In the genomic region with DNA sequence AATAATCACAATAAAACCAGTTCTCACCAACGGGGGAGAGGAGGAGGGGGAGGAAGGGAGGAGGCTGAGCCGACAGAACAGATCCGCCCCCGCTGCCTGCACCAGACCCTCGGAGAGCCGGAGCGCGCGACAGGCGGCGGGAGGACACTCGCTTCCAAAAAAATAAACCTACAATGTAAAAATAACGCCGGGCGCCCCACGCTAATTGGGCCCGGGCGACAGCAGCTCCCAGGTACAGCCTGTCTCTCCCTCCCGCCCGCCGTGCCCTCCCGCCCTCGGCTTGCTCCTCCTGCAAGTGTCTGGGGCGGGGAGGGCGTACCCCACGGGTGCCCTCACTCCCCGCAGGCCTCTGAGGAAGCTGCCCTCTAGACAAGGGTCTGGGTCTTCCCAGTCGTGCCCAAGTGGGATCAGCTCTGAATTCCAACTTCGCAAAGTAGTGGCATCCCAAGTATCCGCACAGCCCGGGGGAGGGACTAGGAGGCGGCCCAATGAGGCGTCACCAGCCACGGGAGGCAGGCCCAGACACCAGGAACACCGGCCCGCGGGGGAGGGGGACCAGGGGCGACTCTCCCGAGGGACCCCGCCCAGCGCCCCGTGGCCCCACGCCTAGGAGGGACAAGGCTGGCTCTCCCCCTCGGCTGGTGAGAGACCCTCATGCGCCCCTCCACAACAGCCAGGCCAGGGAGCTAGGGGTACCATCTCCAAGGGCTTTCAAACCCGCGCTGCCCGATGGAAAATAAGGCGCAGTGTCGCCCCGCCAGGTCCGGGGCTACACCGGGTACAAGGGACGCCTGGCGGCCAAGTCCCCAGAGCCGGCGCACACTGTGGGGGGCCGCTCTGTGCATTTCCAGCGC, we compare ENCODE assay signal across 8 cellular contexts. TPM values are rescaled to one million over a fixed set of nuclear protein-coding genes. Genes with fewer than 3 reads are reported as not detected.
DNase-seq lines count a peak whose midpoint lies in the region; ATAC-seq and FAIRE-seq lines count a peak whose summit lies in the region.

No MANE protein-coding gene starts in this region.

- intact Hi-C loops in activated naive CD4-positive, alpha-beta T cell treated with anti-CD3 and anti-CD28 coated beads for 36 hours (cut with micrococcal nuclease), result loop anchor here (2.0 to 10.0 kb wide), 7 partner anchors 100 to 854 kb away; partner anchors contain the start of gene ATP6V0A2

- CTCF ChIA-PET in activated naive CD4-positive, alpha-beta T cell treated with anti-CD3 and anti-CD28 coated beads for 36 hours (lab: Charles Lee), result interaction anchor here (0.5 to 1.3 kb wide), 3 partner anchors 11 to 195 kb away, joined by 3 to 4 read pairs (median 3); no protein-coding TSS in a partner anchor

- FAIRE-seq in frontal cortex (lab: Jason Lieb, UNC), result no peak

- H3K4me3 ChIP-seq in neuron (ENCODE audit: low read length), result peak overlapping the region; percentile 81

- no peaks in the 10 kb centered on the region for H3K36me3 ChIP-seq in neuron (ENCODE audit: insufficient read depth, low read length)

- peaks cover 8% of the 10 kb centered on the region for H3K27me3 ChIP-seq in neuron (ENCODE audit: insufficient read depth, low read length)

- H3K4me3 Mint-ChIP-seq in activated naive CD4-positive, alpha-beta T cell treated with anti-CD3 and anti-CD28 coated beads for 36 hours, result peak overlapping the region; percentile 91

- H3K27ac Mint-ChIP-seq in activated naive CD4-positive, alpha-beta T cell treated with anti-CD3 and anti-CD28 coated beads for 36 hours, result peak overlapping the region; percentile 83

- peak overlapping the region; percentile 69 for H3K27ac ChIP-seq in temporal lobe (ENCODE audit: low read depth, low read length)

- H3K9me3 Mint-ChIP-seq in activated naive CD4-positive, alpha-beta T cell treated with anti-CD3 and anti-CD28 coated beads for 36 hours, result no peaks in the 10 kb centered on the region

- DNase-seq in DMS114 treated with DMSO at 0.1 percent for 48 hours (lab: John Stamatoyannopoulos, UW; ENCODE audit: unreplicated experiment) (peak; percentile 68), HuH-7.5 (ENCODE audit: low spot score) (peak; percentile 95), SHP77 treated with DMSO at 0.1 percent for 48 hours (lab: John Stamatoyannopoulos, UW) (peak; percentile 13), frontal cortex (ENCODE audit: low spot score in 2 of 2) (peak; percentile 87 to 90)
- peak; percentile 71 for DNase-seq in activated naive CD4-positive, alpha-beta T cell treated with anti-CD3 and anti-CD28 coated beads for 36 hours

- peaks cover 41% of the 10 kb centered on the region for H3K4me1 Mint-ChIP-seq in activated naive CD4-positive, alpha-beta T cell treated with anti-CD3 and anti-CD28 coated beads for 36 hours (ENCODE audit: low read depth)

- no peaks in the 10 kb centered on the region for H3K27me3 Mint-ChIP-seq in activated naive CD4-positive, alpha-beta T cell treated with anti-CD3 and anti-CD28 coated beads for 36 hours (ENCODE audit: low read depth)

- peaks cover 40% of the 10 kb centered on the region for H3K4me1 ChIP-seq in neuron (ENCODE audit: insufficient read depth, low read length)

- H3K36me3 Mint-ChIP-seq in activated naive CD4-positive, alpha-beta T cell treated with anti-CD3 and anti-CD28 coated beads for 36 hours (ENCODE audit: low read depth), result no peaks in the 10 kb centered on the region

- ATAC-seq in GM21526 (IDR thresholded peaks at IDR 0.05; ENCODE audit: low FRiP score, unreplicated experiment), result peak; percentile 32

- H2AFZ ChIP-seq in neuron (ENCODE audit: low read depth, low read length), result peak overlapping the region; percentile 70

- H3K9me3 ChIP-seq in neuron (ENCODE audit: low read length), result no peaks in the 10 kb centered on the region

RNA-seq across cellular contexts. Expression of gene NCOR2, which starts 1.0 kb away (rescaled TPM):
- 100 to 1,000 TPM; 102 TPM for total RNA-seq in activated naive CD4-positive, alpha-beta T cell treated with anti-CD3 and anti-CD28 coated beads for 36 hours
- total RNA-seq in frontal cortex, result 7.3 TPM
- total RNA-seq in temporal lobe, result 20.7 TPM

Comparison
In these comparisons a context has a peak if more than half of its experiments do, and no peak if none do; other contexts are left out.
1. Peak in every context shown above with its lines: DNase-seq, ATAC-seq, H3K4me3 ChIP-seq and H3K27ac ChIP-seq.
2. DNase-seq: peak in every context shown above with its lines; median percentile 95 in HuH-7.5; 88 in frontal cortex; 71 in activated naive CD4-positive, alpha-beta T cell treated with anti-CD3 and anti-CD28 coated beads for 36 hours; 68 in DMS114 treated with DMSO at 0.1 percent for 48 hours; 13 in SHP77 treated with DMSO at 0.1 percent for 48 hours.